14 cellular contexts compared by ENCODE assay signal in genomic region chr2:73237168-73237567, GRCh38. TPM values are rescaled to one million over a fixed set of nuclear protein-coding genes. Genes with fewer than 3 reads are reported as not detected.
A peak's percentile ranks its signal among the peaks of the same experiment; 100 is the strongest.
DNase-seq lines count a peak whose midpoint lies in the region; ATAC-seq and TF ChIP-seq lines count a peak whose summit lies in the region.
"Had no signal": no experiment of that assay in that cellular context is flagged by ENCODE, and none has a peak within 500 bp of the region (broad histone marks: within the 10 kb centered on the region; RNA-seq: fewer than 3 reads in every experiment).

No MANE protein-coding gene starts in this region.

- no peak overlapping the region for H3K14ac ChIP-seq in H9 (ENCODE audit: insufficient read depth, low read length)

- H3K4me1 Mint-ChIP-seq in H9, result peaks cover 35 to 36% of the 10 kb centered on the region in 2 experiments
- H3K4me1 Mint-ChIP-seq in mesothelial cell of epicardium, result peaks cover 27% of the 10 kb centered on the region

- H3K4me2 ChIP-seq in H9 (ENCODE audit: insufficient read depth, insufficient read length, low read length) (no peak overlapping the region), OCI-LY7 (ENCODE audit: low read length) (peak overlapping the region; percentile 95)

- no peak overlapping the region for H3K9ac ChIP-seq in H9 (ENCODE audit: extremely low read depth, insufficient read length, low read length)

- no peak overlapping the region for H2BK120ac ChIP-seq in H9 (ENCODE audit: low read depth, low read length, poor library complexity, severe bottlenecking)

- peaks cover 39% of the 10 kb centered on the region for H3K79me2 ChIP-seq in H9 (ENCODE audit: insufficient read depth, low read length)
- peaks cover 75% of the 10 kb centered on the region for H3K79me2 ChIP-seq in OCI-LY7 (ENCODE audit: insufficient read depth, low read depth, low read length)

- H3K27ac ChIP-seq in H9 (ENCODE audit: insufficient read length, low read depth, low read length), result no peak overlapping the region
- no peak overlapping the region for H3K27ac ChIP-seq in OCI-LY7 (ENCODE audit: low read depth, low read length, poor library complexity, severe bottlenecking)
- H3K27ac ChIP-seq: ascending aorta, suprapubic skin had no signal

- no peak overlapping the region for H2BK15ac ChIP-seq in H9 (ENCODE audit: low read depth, low read length)

- H3K27me3 ChIP-seq in H9 (ENCODE audit: insufficient read depth, low read length), result no peaks in the 10 kb centered on the region
- H3K27me3 ChIP-seq: ascending aorta, suprapubic skin had no signal

- H3K56ac ChIP-seq in H9 (ENCODE audit: insufficient read length, low read depth, low read length), result no peak overlapping the region

- H3K36me3 ChIP-seq in OCI-LY7 (ENCODE audit: insufficient read depth, low read length), result peaks cover 70% of the 10 kb centered on the region

- H3K27me3 Mint-ChIP-seq in H9 (ENCODE audit: low read depth), result no peaks in the 10 kb centered on the region; the same call in 1 of the 2 replicates
- H3K27me3 Mint-ChIP-seq in mesothelial cell of epicardium (ENCODE audit: low read depth), result no peaks in the 10 kb centered on the region

- no peak for TF ChIP-seq CTCF in H9 (conservative IDR thresholded peaks at IDR 0.05)
- TF ChIP-seq CTCF in OCI-LY7 (conservative IDR thresholded peaks at IDR 0.05; ENCODE audit: low read length), result no peak
- TF ChIP-seq CTCF in mesothelial cell of epicardium (IDR thresholded peaks at IDR 0.05; ENCODE audit: unreplicated experiment), result no peak

- DNase-seq in H9 (no peak), OCI-LY7 (ENCODE audit: low spot score) (no peak), mesothelial cell of epicardium (ENCODE audit: low spot score in 2 of 2, unreplicated experiment in 2 of 2) (no peak), NCI-H2029 treated with DMSO at 0.1 percent for 48 hours (lab: John Stamatoyannopoulos, UW) (no peak)
- DNase-seq: activated CD8-positive, alpha-beta memory T cell treated with anti-CD3 and anti-CD28 coated beads for 24 hours; COR-L47; effector CD4-positive, alpha-beta T cell; foreskin melanocyte; kidney glomerular epithelial cell had no signal

- intact Hi-C loops in OCI-LY7 (cut with micrococcal nuclease; ENCODE audit: unreplicated experiment), result no loop called here

- H2BK5ac ChIP-seq in H9 (ENCODE audit: insufficient read length, low read length), result no peak overlapping the region

- CTCF ChIA-PET in OCI-LY7 (lab: Charles Lee; ENCODE audit: unreplicated experiment), result no interaction called here

- H2BK20ac ChIP-seq in H9 (ENCODE audit: low read depth, low read length, poor library complexity, severe bottlenecking), result no peak overlapping the region

- H3K23me2 ChIP-seq in H9 (ENCODE audit: insufficient read length, low read depth, low read length, poor library complexity, severe bottlenecking), result peaks cover 14% of the 10 kb centered on the region

- H3T11ph ChIP-seq in H9 (ENCODE audit: low read length), result no peak overlapping the region

- H4K20me1 ChIP-seq in H9 (ENCODE audit: control insufficient read depth, insufficient read depth, insufficient read length), result no peaks in the 10 kb centered on the region
- peaks cover 41% of the 10 kb centered on the region for H4K20me1 ChIP-seq in OCI-LY7 (ENCODE audit: insufficient read depth, low read length)

- no peaks in the 10 kb centered on the region for H3K79me1 ChIP-seq in H9 (ENCODE audit: insufficient read depth, low read depth, low read length, poor library complexity, severe bottlenecking)

- H3K4me1 ChIP-seq in H9 (ENCODE audit: insufficient read depth, low read length), result peaks cover 8% of the 10 kb centered on the region; the same call in 1 of the 2 replicates
- H3K4me1 ChIP-seq in OCI-LY7 (ENCODE audit: insufficient read depth, low read length, poor library complexity, severe bottlenecking), result peaks cover 27% of the 10 kb centered on the region

- no CpG with 5 or more reads among the region's 1 CpG for WGBS in H9 (ENCODE audit: extremely low coverage, insufficient read length, low lambda C conversion rate)

- H3K9me3 ChIP-seq in H9 (ENCODE audit: control insufficient read depth, low read depth, low read length) (no peaks in the 10 kb centered on the region), OCI-LY7 (ENCODE audit: low read length) (no peaks in the 10 kb centered on the region)
- H3K9me3 ChIP-seq: ascending aorta, suprapubic skin had no signal

- H3K36me3 Mint-ChIP-seq in H9 (ENCODE audit: insufficient read depth in 1 of 3, low read depth in 3 of 3) (peaks cover 11 to 46% (median 37%) of the 10 kb centered on the region in 3 experiments), mesothelial cell of epicardium (no peaks in the 10 kb centered on the region)

- H3K18ac ChIP-seq in H9 (ENCODE audit: insufficient read length, low read depth, low read length), result no peak overlapping the region

- H4K91ac ChIP-seq in H9 (ENCODE audit: insufficient read length, low read depth, low read length), result no peak overlapping the region

- no peak overlapping the region for H2AK5ac ChIP-seq in H9 (ENCODE audit: insufficient read length, low read length)

- TSS peak; percentile 13 for BruUV-seq in OCI-LY7 (replicated peaks; lab: Mats Ljungman, UMichigan)

- no peak for ATAC-seq in HG03442 (IDR thresholded peaks at IDR 0.05; ENCODE audit: unreplicated experiment)
- ATAC-seq: sciatic nerve had no signal

- H3K4me3 Mint-ChIP-seq in H9 (peak overlapping the region; percentile 0 to 50; a peak in 3 of 5 replicates), mesothelial cell of epicardium (no peak overlapping the region)

- H3K9me3 Mint-ChIP-seq in H9, result no peaks in the 10 kb centered on the region
- H3K9me3 Mint-ChIP-seq in mesothelial cell of epicardium, result no peaks in the 10 kb centered on the region

- H3K4me3 ChIP-seq in OCI-LY7 (ENCODE audit: low read depth, low read length, poor library complexity, severe bottlenecking), result peak overlapping the region; percentile 20
- H3K4me3 ChIP-seq: ascending aorta, suprapubic skin had no signal

- POLR2A ChIA-PET in OCI-LY7 (lab: Charles Lee), result interaction anchor here (1.2 to 1.5 kb wide), 2 partner anchors 48 to 594 kb away, joined by 3 read pairs; no protein-coding TSS in a partner anchor

- H3K9me2 ChIP-seq in OCI-LY7 (ENCODE audit: insufficient read depth, low read length), result no peaks in the 10 kb centered on the region

- H3K27ac Mint-ChIP-seq in H9, result peak overlapping the region in 2 of 3 experiments; percentile 1 to 86; a peak in 4 of 7 replicates
- peak overlapping the region; percentile 4 for H3K27ac Mint-ChIP-seq in mesothelial cell of epicardium

- no peak overlapping the region for H2BK12ac ChIP-seq in H9 (ENCODE audit: insufficient read length, low read depth, low read length)

- H2AFZ ChIP-seq in H9 (ENCODE audit: low read length) (no peak overlapping the region), OCI-LY7 (ENCODE audit: low read length) (no peak overlapping the region)

- no peak overlapping the region for H3K4ac ChIP-seq in H9 (ENCODE audit: low read depth, low read length)

- no peak overlapping the region for H4K5ac ChIP-seq in H9 (ENCODE audit: insufficient read length, low read depth, low read length)

- no peak overlapping the region for H3K23ac ChIP-seq in H9 (ENCODE audit: insufficient read length, low read depth, low read length)

- H4K8ac ChIP-seq in H9 (replicated peaks; ENCODE audit: insufficient read length, low read depth, low read length), result no peak overlapping the region

RNA-seq across cellular contexts. Expression of gene CCT7, which starts 3.1 kb away (rescaled TPM):
- total RNA-seq in H9 (2021) (500 and 529 TPM in 2 replicates), OCI-LY7 (2022) (307 and 347 TPM in 2 replicates), mesothelial cell of epicardium (217 to 220 TPM (median 218 TPM) in 3 replicates)
- total RNA-seq in OCI-LY7 (2014; rRNA removed; shearing (Covaris generic)), result 334 and 378 TPM in 2 replicates

RNA-seq across cellular contexts. Expression of gene PRADC1, which starts 4.1 kb away (rescaled TPM):
- total RNA-seq in H9 (2021), result 9.6 and 11.1 TPM in 2 replicates
- total RNA-seq in OCI-LY7 (2014; rRNA removed; shearing (Covaris generic)), result 25.3 and 25.9 TPM in 2 replicates
- 20.6 and 23.0 TPM in 2 replicates for total RNA-seq in OCI-LY7 (2022)
- total RNA-seq in mesothelial cell of epicardium, result 5.9 to 6.9 TPM (median 6.6 TPM) in 3 replicates

RNA-seq across cellular contexts. Expression of gene SMYD5, which starts 23.1 kb away (rescaled TPM):
- total RNA-seq in H9 (2021), result 41.7 and 45.2 TPM in 2 replicates
- 32.9 and 42.2 TPM in 2 replicates for total RNA-seq in OCI-LY7 (2014; rRNA removed; shearing (Covaris generic))
- total RNA-seq in OCI-LY7 (2022), result 33.2 and 38.2 TPM in 2 replicates
- total RNA-seq in mesothelial cell of epicardium, result 29.8 to 34.3 TPM (median 34.2 TPM) in 3 replicates

RNA-seq across cellular contexts. Expression of gene NOTO, which starts 34.8 kb away (rescaled TPM):
- total RNA-seq in H9 (2021), result 0.55 and 0.66 TPM in 2 replicates
- not detected in 2 replicates for total RNA-seq in OCI-LY7 (2014; rRNA removed; shearing (Covaris generic))
- not detected in 2 replicates for total RNA-seq in OCI-LY7 (2022)
- not detected in 3 replicates for total RNA-seq in mesothelial cell of epicardium
- total RNA-seq: ascending aorta, M059J, sciatic nerve, suprapubic skin had no signal

RNA-seq across cellular contexts. Expression of gene FBXO41, which starts 47.1 kb away (rescaled TPM):
- 15.4 and 16.2 TPM in 2 replicates for total RNA-seq in H9 (2021)
- 17.0 and 20.4 TPM in 2 replicates for total RNA-seq in OCI-LY7 (2014; rRNA removed; shearing (Covaris generic))
- 52.2 and 57.9 TPM in 2 replicates for total RNA-seq in OCI-LY7 (2022)
- total RNA-seq in mesothelial cell of epicardium, result 7.6 to 8.1 TPM (median 7.8 TPM) in 3 replicates
